In the genomic region with DNA sequence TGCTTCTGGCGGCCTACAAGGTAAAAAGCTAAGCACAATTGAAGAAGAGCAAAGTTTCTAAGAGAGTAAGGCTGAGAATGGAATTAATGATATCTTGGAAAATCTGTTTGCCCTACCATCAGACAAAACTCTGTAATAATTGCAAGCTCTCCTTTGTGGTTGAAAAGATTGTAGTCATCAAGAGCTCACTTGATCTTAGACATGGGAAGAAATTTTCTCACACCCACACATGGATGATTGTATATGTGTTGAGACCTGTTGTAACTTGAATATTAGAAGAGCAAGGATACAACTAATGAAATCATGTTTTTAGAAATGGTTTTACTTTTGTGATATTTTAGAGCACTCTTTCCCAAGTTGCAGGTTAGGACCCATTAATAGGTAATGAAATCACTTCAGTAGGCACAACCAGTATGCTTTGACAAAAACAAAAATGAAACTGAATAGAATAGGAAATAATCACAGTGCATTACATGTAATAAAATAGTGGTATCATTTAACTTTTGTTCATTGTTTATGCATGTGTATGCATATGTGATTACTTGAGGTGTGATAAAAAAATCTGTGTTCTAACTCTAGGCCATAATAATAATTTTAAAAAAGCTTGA, we compare ENCODE assay signal across 10 cellular contexts. TPM values are rescaled to one million over a fixed set of nuclear protein-coding genes. Genes with fewer than 3 reads are reported as not detected.
DNase-seq lines count a peak whose midpoint lies in the region; ATAC-seq, FAIRE-seq and TF ChIP-seq lines count a peak whose summit lies in the region.
"Had no signal": no experiment of that assay in that cellular context is flagged by ENCODE, and none has a peak within 500 bp of the region (broad histone marks: within the 10 kb centered on the region; RNA-seq: fewer than 3 reads in every experiment).

No MANE protein-coding gene starts in this region.

- no peak overlapping the region for H3K4me3 ChIP-seq in small intestine (ENCODE audit: low read depth in 1 of 2, low read length in 2 of 2)

- H3K4me1 ChIP-seq in small intestine (ENCODE audit: control insufficient read depth in 2 of 2, insufficient read depth in 1 of 2, low read depth in 1 of 2, low read length in 1 of 2): peaks cover 3 to 8% of the 10 kb centered on the region in 2 donors

- no peaks in the 10 kb centered on the region for H3K27me3 ChIP-seq in small intestine (ENCODE audit: control insufficient read depth in 2 of 2, insufficient read depth in 2 of 2, low read length in 2 of 2)

- H3K27ac ChIP-seq in small intestine (ENCODE audit: low read depth in 1 of 2, low read length in 1 of 2): no peak overlapping the region

- H3K9me3 Mint-ChIP-seq in chondrocyte (ENCODE audit: low read depth): no peaks in the 10 kb centered on the region
- H3K9me3 Mint-ChIP-seq: naive B cell had no signal

- peak overlapping the region; percentile 21 for H3K4me3 Mint-ChIP-seq in chondrocyte (ENCODE audit: unreplicated experiment)
- H3K4me3 Mint-ChIP-seq: naive B cell had no signal

- H3K36me3 ChIP-seq in small intestine (ENCODE audit: control insufficient read depth in 2 of 2, insufficient read depth in 2 of 2, low read length in 2 of 2): no peaks in the 10 kb centered on the region

- WGBS in small intestine, 3 donors: 41 to 97% (median 94%) methylated on average over 1 of the region's 1 CpG

- no peaks in the 10 kb centered on the region for H3K36me3 Mint-ChIP-seq in chondrocyte (ENCODE audit: low read depth)
- H3K36me3 Mint-ChIP-seq: naive B cell had no signal

- peak overlapping the region; percentile 84 for H3K27ac Mint-ChIP-seq in chondrocyte (ENCODE audit: unreplicated experiment)
- H3K27ac Mint-ChIP-seq: naive B cell had no signal

- DNase-seq in chondrocyte (ENCODE audit: low spot score) (no peak), small intestine (no peak), head of caudate nucleus (no peak), mesenteric fat pad (ENCODE audit: low spot score) (no peak), SK-N-DZ (ENCODE audit: low spot score) (no peak)
- DNase-seq: effector memory CD4-positive, alpha-beta T cell; naive B cell; RPMI8226 had no signal

- ATAC-seq in GM19035 (IDR thresholded peaks at IDR 0.05; ENCODE audit: unreplicated experiment) (peak; percentile 44), HG03095 (IDR thresholded peaks at IDR 0.05; ENCODE audit: unreplicated experiment) (peak; percentile 48)

- H3K4me1 Mint-ChIP-seq in chondrocyte (ENCODE audit: low read depth): peaks cover 95% of the 10 kb centered on the region
- H3K4me1 Mint-ChIP-seq: naive B cell had no signal

- no peaks in the 10 kb centered on the region for H3K9me3 ChIP-seq in small intestine (ENCODE audit: control insufficient read depth, low read depth)

- FAIRE-seq in small intestine (lab: Jason Lieb, UNC): peak; percentile 26

- TF ChIP-seq CTCF in chondrocyte (IDR thresholded peaks at IDR 0.05): no peak

- intact Hi-C loops in head of caudate nucleus (cut with DNase I): no loop called here

- H3K27me3 Mint-ChIP-seq in chondrocyte (ENCODE audit: low read depth): no peaks in the 10 kb centered on the region

RNA-seq across cellular contexts. Expression of a gene that starts 14.0 kb away (rescaled TPM):
- 32.2 to 39.3 TPM (median 33.3 TPM) in 3 replicates for total RNA-seq in chondrocyte
- polyA plus RNA-seq in small intestine: 1 to 10 TPM; 4.9 to 9.4 (median 5.9) TPM
- total RNA-seq in mesenteric fat pad: 9.9 TPM
- polyA plus RNA-seq in SK-N-DZ (2014; cell fraction: cytosol; rRNA removed): 8.6 and 11.5 TPM in 2 replicates
- polyA plus RNA-seq in SK-N-DZ (2014; cell fraction: nucleus; rRNA removed): 4.8 and 8.0 TPM in 2 replicates
